In genomic region chr4:123952530-123953274, GRCh38 we compare ENCODE assay signal across 18 cellular contexts.
A peak's percentile ranks its signal among the peaks of the same experiment; 100 is the strongest.
DNase-seq lines count a peak whose midpoint lies in the region; ATAC-seq and TF ChIP-seq lines count a peak whose summit lies in the region.
"Had no signal": no experiment of that assay in that cellular context is flagged by ENCODE, and none has a peak within 500 bp of the region (broad histone marks: within the 10 kb centered on the region; RNA-seq: fewer than 3 reads in every experiment).

No MANE protein-coding gene starts in this region.

- no peak overlapping the region for H3K4me2 ChIP-seq in mammary epithelial cell (ENCODE audit: insufficient read depth, low read depth, low read length)

- H3K4me3 ChIP-seq in mammary epithelial cell (replicated peaks in 1 of 3; ENCODE audit: insufficient read depth in 1 of 3, low read depth in 2 of 3, low read length in 3 of 3) (no peak overlapping the region), colonic mucosa (no peak overlapping the region)
- H3K4me3 ChIP-seq: heart right ventricle, mucosa of descending colon, sigmoid colon had no signal

- H3K27me3 ChIP-seq in mammary epithelial cell (ENCODE audit: insufficient read depth, low read length) (no peaks in the 10 kb centered on the region), colonic mucosa (no peaks in the 10 kb centered on the region)
- H3K27me3 ChIP-seq: heart right ventricle, sigmoid colon had no signal

- in situ Hi-C loops in mammary epithelial cell (cut with MboI; ENCODE audit: low sequenced_read_pairs in 2 of 2) = no loop called here

- H3K9me3 ChIP-seq in mammary epithelial cell (replicated peaks; ENCODE audit: insufficient read depth, low read length) (no peaks in the 10 kb centered on the region), colonic mucosa (no peaks in the 10 kb centered on the region)
- H3K9me3 ChIP-seq: heart right ventricle, mucosa of descending colon, sigmoid colon had no signal

- TF ChIP-seq CTCF in mammary epithelial cell (conservative IDR thresholded peaks at IDR 0.05 in 1 of 2, IDR thresholded peaks at IDR 0.05 in 1 of 2; ENCODE audit: extremely low read depth in 1 of 2, insufficient read depth in 1 of 2, low read depth in 1 of 2, low read length in 2 of 2) (no peak), colonic mucosa (IDR thresholded peaks at IDR 0.05) (no peak)

- H4K20me1 ChIP-seq in mammary epithelial cell (ENCODE audit: insufficient read depth, low read length) = no peaks in the 10 kb centered on the region

- CTCF ChIA-PET in mammary epithelial cell (lab: Charles Lee; ENCODE audit: low non-redundant PET) = no interaction called here

- intact Hi-C loops in mammary epithelial cell (cut with micrococcal nuclease) (no loop called here), colonic mucosa (cut with DNase I) (no loop called here)

- no peak for ATAC-seq in GM19397 (IDR thresholded peaks at IDR 0.05; ENCODE audit: unreplicated experiment)
- ATAC-seq: heart right ventricle, left cardiac atrium, mucosa of descending colon had no signal

- H3K27ac ChIP-seq in mammary epithelial cell (ENCODE audit: insufficient read depth, low read depth, low read length) (no peak overlapping the region), colonic mucosa (no peak overlapping the region)
- H3K27ac ChIP-seq: heart right ventricle, sigmoid colon had no signal

- BruUV-seq in mammary epithelial cell (replicated peaks; lab: Mats Ljungman, UMichigan) = no TSS peak

- no peaks in the 10 kb centered on the region for H3K79me2 ChIP-seq in mammary epithelial cell (ENCODE audit: insufficient read depth, low read length)

- H3K9ac ChIP-seq in mammary epithelial cell (ENCODE audit: insufficient read depth, low read length) (no peak overlapping the region), colonic mucosa (ENCODE audit: low read depth in 2 of 2, low read length in 2 of 2) (no peak overlapping the region)

- WGBS in mammary epithelial cell (ENCODE audit: low coverage, missing lambda C conversion rate) = 33% methylated on average over 3 of the region's 3 CpGs

- dilution Hi-C loops in mammary epithelial cell (cut with HindIII; ENCODE audit: low sequenced_read_pairs) = no loop called here

- H3K36me3 ChIP-seq in mammary epithelial cell (ENCODE audit: insufficient read depth, low read length) (no peaks in the 10 kb centered on the region), colonic mucosa (no peaks in the 10 kb centered on the region)
- H3K36me3 ChIP-seq: heart right ventricle, sigmoid colon had no signal

- peaks cover 4% of the 10 kb centered on the region for H3K4me1 ChIP-seq in mammary epithelial cell (ENCODE audit: insufficient read depth, low read length)
- no peaks in the 10 kb centered on the region for H3K4me1 ChIP-seq in colonic mucosa
- H3K4me1 ChIP-seq: heart right ventricle, sigmoid colon had no signal

- DNase-seq in EL = peak; percentile 28
- DNase-seq in LHCN-M2 (ENCODE audit: low read depth) = peak; percentile 92
- peak; percentile 74 for DNase-seq in mammary epithelial cell
- DNase-seq in iPS DF 19.7 (ENCODE audit: low read depth, low spot score) = peak; percentile 89
- no peak for DNase-seq in colonic mucosa
- no peak for DNase-seq in activated CD4-positive, alpha-beta T cell treated with anti-CD3 and anti-CD28 coated beads, Interleukin-2, amount 50 U/mL, for 48 hours
- DNase-seq in NCI-H2196 (lab: John Stamatoyannopoulos, UW; ENCODE audit: unreplicated experiment) = no peak
- DNase-seq: activated B cell treated with CpG ODN at 0.5 μM for 24 hours; amniotic stem cell; CD8-positive, alpha-beta memory T cell; heart right ventricle; left cardiac atrium; mucosa of descending colon; MV-4-11; NCI-H2029; NCI-H69; sigmoid colon had no signal

- no peak overlapping the region for H2AFZ ChIP-seq in mammary epithelial cell (ENCODE audit: low read depth, low read length)

Comparison
In these comparisons a context has a peak if more than half of its experiments do, and no peak if none do; other contexts are left out.
1. DNase-seq: peak in EL (single experiment), LHCN-M2 (single experiment), mammary epithelial cell (single experiment) and iPS DF 19.7 (single experiment); none in colonic mucosa (single experiment), activated CD4-positive, alpha-beta T cell treated with anti-CD3 and anti-CD28 coated beads, Interleukin-2, amount 50 U/mL, for 48 hours (0 of 2) and NCI-H2196 (single experiment).